8 cellular contexts compared by ENCODE assay signal in genomic region chr1:92482665-92483441, GRCh38. TPM values are rescaled to one million over a fixed set of nuclear protein-coding genes. Genes with fewer than 3 reads are reported as not detected.
DNase-seq lines count a peak whose midpoint lies in the region; ATAC-seq and TF ChIP-seq lines count a peak whose summit lies in the region.

No MANE protein-coding gene starts in this region.

- H3K27me3 ChIP-seq in HUES48 (ENCODE audit: control insufficient read depth, insufficient read depth, low read length) (peaks cover 99% of the 10 kb centered on the region), psoas muscle (ENCODE audit: insufficient read depth in 3 of 3, low read length in 2 of 3) (peaks cover 0 to 85% (median 56%) of the 10 kb centered on the region in 3 donors)

- H3K9me3 ChIP-seq in HUES48 (ENCODE audit: control insufficient read depth, insufficient read depth, low read length) = no peaks in the 10 kb centered on the region; the same call in 1 of the 2 replicates
- H3K9me3 ChIP-seq in psoas muscle = no peaks in the 10 kb centered on the region

- CTCF ChIA-PET in activated CD4-positive, alpha-beta memory T cell treated with anti-CD3 and anti-CD28 coated beads for 36 hours (lab: Charles Lee) = interaction anchor here (0.6 to 5.0 kb wide), 11 partner anchors 9 to 192 kb away, joined by 3 to 33 read pairs (median 3); no protein-coding TSS in a partner anchor

- POLR2A ChIA-PET in activated CD4-positive, alpha-beta memory T cell treated with anti-CD3 and anti-CD28 coated beads for 36 hours (lab: Charles Lee) = interaction anchor here (0.9 to 9.0 kb wide), 10 partner anchors 8 to 349 kb away, joined by 3 to 154 read pairs (median 8); partner anchors contain the start of gene RPL5

- peak; percentile 74 for DNase-seq in COLO668 (lab: John Stamatoyannopoulos, UW; ENCODE audit: unreplicated experiment)
- peak; percentile 54 for DNase-seq in activated CD4-positive, alpha-beta memory T cell treated with anti-CD3 and anti-CD28 coated beads for 36 hours
- DNase-seq in fibroblast of villous mesenchyme (ENCODE audit: low read depth) = no peak
- DNase-seq in psoas muscle = peak in 1 of 2 donors; percentile 57
- no peak for DNase-seq in middle frontal gyrus (ENCODE audit: extremely low spot score, low spot score)

- peaks cover 65% of the 10 kb centered on the region for H3K36me3 Mint-ChIP-seq in activated CD4-positive, alpha-beta memory T cell treated with anti-CD3 and anti-CD28 coated beads for 36 hours

- H3K4me1 ChIP-seq in HUES48 (ENCODE audit: control insufficient read depth, insufficient read depth, low read length) (peaks cover 25% of the 10 kb centered on the region; the same call in 1 of the 2 replicates), psoas muscle (peaks cover 44% of the 10 kb centered on the region)

- peaks cover 39% of the 10 kb centered on the region for H3K4me1 Mint-ChIP-seq in activated CD4-positive, alpha-beta memory T cell treated with anti-CD3 and anti-CD28 coated beads for 36 hours (ENCODE audit: low read depth)

- intact Hi-C loops in activated CD4-positive, alpha-beta memory T cell treated with anti-CD3 and anti-CD28 coated beads for 36 hours (cut with micrococcal nuclease) = loop anchor here (1.0 to 10.0 kb wide), 4 partner anchors 9 to 678 kb away; partner anchors contain the start of gene RPL5
- intact Hi-C loops in psoas muscle (cut with DNase I) = no loop called here

- TF ChIP-seq CTCF in fibroblast of villous mesenchyme (IDR thresholded peaks at IDR 0.05; ENCODE audit: insufficient read depth, low read depth, low read length) (no peak), psoas muscle (IDR thresholded peaks at IDR 0.05) (no peak)

- peak overlapping the region; percentile 90 for H3K4me3 Mint-ChIP-seq in activated CD4-positive, alpha-beta memory T cell treated with anti-CD3 and anti-CD28 coated beads for 36 hours

- peak overlapping the region; percentile 98 for H3K27ac Mint-ChIP-seq in activated CD4-positive, alpha-beta memory T cell treated with anti-CD3 and anti-CD28 coated beads for 36 hours

- no peak overlapping the region for H3K9ac ChIP-seq in HUES48 (ENCODE audit: low read depth, low read length)

- no peaks in the 10 kb centered on the region for H3K9me3 Mint-ChIP-seq in activated CD4-positive, alpha-beta memory T cell treated with anti-CD3 and anti-CD28 coated beads for 36 hours

- WGBS in psoas muscle, 3 donors = 1 to 2% (median 1%) methylated on average over 53 of the region's 53 CpGs

- H3K27ac ChIP-seq in HUES48 (ENCODE audit: low read depth, low read length) = no peak overlapping the region
- H3K27ac ChIP-seq in psoas muscle = no peak overlapping the region

- H3K36me3 ChIP-seq in HUES48 (ENCODE audit: control insufficient read depth, insufficient read depth, low read length) (no peaks in the 10 kb centered on the region), psoas muscle (ENCODE audit: insufficient read depth in 1 of 2, low read depth in 1 of 2) (no peaks in the 10 kb centered on the region)

- peak overlapping the region; percentile 51 for H3K4me3 ChIP-seq in HUES48 (ENCODE audit: low read depth, low read length)
- peak overlapping the region; percentile 34 for H3K4me3 ChIP-seq in fibroblast of villous mesenchyme (ENCODE audit: low read depth, low read length)
- H3K4me3 ChIP-seq in psoas muscle = peak overlapping the region; percentile 68

- H3K27me3 Mint-ChIP-seq in activated CD4-positive, alpha-beta memory T cell treated with anti-CD3 and anti-CD28 coated beads for 36 hours = no peaks in the 10 kb centered on the region

- peak in 1 of 4 donors; percentile 15 for ATAC-seq in psoas muscle
- ATAC-seq in GM21576 (IDR thresholded peaks at IDR 0.05; ENCODE audit: unreplicated experiment) = no peak
- ATAC-seq in HG02970 (IDR thresholded peaks at IDR 0.05; ENCODE audit: low FRiP score, unreplicated experiment) = no peak

RNA-seq across cellular contexts. Expression of gene GFI1, which starts 3.9 kb away (rescaled TPM):
- total RNA-seq in activated CD4-positive, alpha-beta memory T cell treated with anti-CD3 and anti-CD28 coated beads for 36 hours = 10 to 100 TPM; 53.3 to 55.3 TPM
- under 0.01 TPM in 2 replicates for total RNA-seq in fibroblast of villous mesenchyme
- total RNA-seq in psoas muscle = under 1 TPM in 3 of 4 donors, not detected in 1; 0.17 to 0.36 (median 0.20) TPM
- under 1 TPM in 2 of 3 donors, not detected in 1; 0.01 to 0.05 TPM for polyA plus RNA-seq in psoas muscle

Comparison
In these comparisons a context has a peak if more than half of its experiments do, and no peak if none do; other contexts are left out.
1. DNase-seq: peak in COLO668 (single experiment) and activated CD4-positive, alpha-beta memory T cell treated with anti-CD3 and anti-CD28 coated beads for 36 hours (single experiment); none in fibroblast of villous mesenchyme (single experiment) and middle frontal gyrus (single experiment).
2. RNA of gene GFI1, which starts 3.9 kb away (total RNA-seq): 53.3 to 55.3 TPM in activated CD4-positive, alpha-beta memory T cell treated with anti-CD3 and anti-CD28 coated beads for 36 hours; 0.17 to 0.36 TPM in psoas muscle and under 0.01 TPM in fibroblast of villous mesenchyme; every median in the first group is over 10 times any median in the second.
3. Peak in every context shown above with its lines, with median percentiles within 50 percentile points of each other: H3K4me3 ChIP-seq.